Comparison of ENCODE assay signal across 10 cellular contexts in the genomic region with DNA sequence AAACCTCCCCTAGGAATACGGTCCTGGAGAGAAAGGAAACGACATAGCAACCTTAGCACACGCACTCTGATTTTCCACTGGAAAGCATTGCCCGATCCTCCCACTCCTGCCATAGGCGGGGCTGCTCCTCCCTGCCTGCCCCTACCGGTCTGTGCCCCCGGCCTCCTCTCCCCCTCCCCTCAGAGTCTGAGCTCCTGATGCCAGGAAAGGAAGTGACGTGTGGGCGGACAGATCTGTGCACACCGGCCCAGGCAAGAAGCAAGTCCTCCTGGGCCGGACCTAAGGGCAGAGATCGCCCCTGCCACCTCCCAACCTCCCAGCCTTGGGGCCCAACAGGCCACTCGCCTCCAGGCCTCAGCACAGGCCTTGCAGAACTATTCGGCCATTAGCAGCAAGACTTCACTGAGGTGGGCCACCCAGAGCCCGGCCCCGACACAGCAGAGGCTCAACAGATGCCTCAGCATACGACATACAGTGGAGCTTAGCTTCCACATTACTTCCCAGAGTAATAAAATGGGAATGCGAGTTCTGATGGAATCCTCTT. TPM values are rescaled to one million over a fixed set of nuclear protein-coding genes. Genes with fewer than 3 reads are reported as not detected.
A peak's percentile ranks its signal among the peaks of the same experiment; 100 is the strongest.
DNase-seq lines count a peak whose midpoint lies in the region; ATAC-seq, FAIRE-seq and TF ChIP-seq lines count a peak whose summit lies in the region.
"Had no signal": no experiment of that assay in that cellular context is flagged by ENCODE, and none has a peak within 500 bp of the region (broad histone marks: within the 10 kb centered on the region; RNA-seq: fewer than 3 reads in every experiment).

No MANE protein-coding gene starts in this region.

- no peak for TF ChIP-seq EP300 in H1 (IDR thresholded peaks at IDR 0.05; ENCODE audit: borderline replicate concordance in 1 of 2, low read depth in 2 of 2, low read length in 2 of 2)

- no peak overlapping the region for H3K4me3 Mint-ChIP-seq in natural killer cell

- H3K18ac ChIP-seq in H1 (ENCODE audit: extremely low read depth, low read length), result no peak overlapping the region

- H3K79me2 ChIP-seq in H1 (ENCODE audit: control insufficient read depth in 1 of 2, insufficient read depth in 2 of 2, low read length in 2 of 2), result peaks cover 0 to 7% of the 10 kb centered on the region in 2 experiments; a peak in 1 of 4 replicates

- H3K4ac ChIP-seq in H1 (replicated peaks; ENCODE audit: insufficient read length, low read depth, low read length), result no peak overlapping the region

- WGBS in H1 (ENCODE audit: extremely low coverage in 1 of 2, insufficient coverage in 1 of 2, insufficient read length in 1 of 2, insufficient replicate concordance in 2 of 2, low coverage in 1 of 2, low lambda C conversion rate in 2 of 2, missing lambda C conversion rate in 1 of 2), 2 experiments, result 76% methylated on average over 13 of the region's 18 CpGs; no CpG with 5 or more reads in 1 of the 2 experiments

- no peak overlapping the region for H2BK15ac ChIP-seq in H1 (ENCODE audit: low read length)

- intact Hi-C loops in natural killer cell (cut with micrococcal nuclease), result no loop called here

- H3K4me3 ChIP-seq in BLaER1 (peak overlapping the region; percentile 41; the same call in 1 of the 2 replicates), H1 (ENCODE audit: extremely low read depth in 1 of 4, insufficient read depth in 2 of 4, low read depth in 3 of 4, low read length in 4 of 4) (no peak overlapping the region)
- H3K4me3 ChIP-seq: SK-N-MC had no signal

- H4K8ac ChIP-seq in H1 (ENCODE audit: extremely low read depth, insufficient read depth, low read length), result no peak overlapping the region

- H3K9me3 ChIP-seq in BLaER1 (no peaks in the 10 kb centered on the region), H1 (ENCODE audit: insufficient read depth in 2 of 2, low read depth in 1 of 2, low read length in 1 of 2) (no peaks in the 10 kb centered on the region)

- no peaks in the 10 kb centered on the region for H3K27me3 Mint-ChIP-seq in natural killer cell (ENCODE audit: low read depth in 2 of 2)

- TF ChIP-seq POLR2A in H1 (IDR thresholded peaks at IDR 0.05; ENCODE audit: control extremely low read depth in 1 of 2, low read depth in 2 of 2, low read length in 2 of 2), result no peak

- ATAC-seq in natural killer cell (no peak), HG02798 (IDR thresholded peaks at IDR 0.05; ENCODE audit: poor library complexity, unreplicated experiment) (no peak), GM18909 (IDR thresholded peaks at IDR 0.05; ENCODE audit: poor library complexity, unreplicated experiment) (no peak)

- DNase-seq in RWPE1 (ENCODE audit: low spot score) (no peak), H1 (ENCODE audit: low read depth in 1 of 2, low spot score in 2 of 2) (no peak), natural killer cell (peak; percentile 15), NCI-H2107 (lab: John Stamatoyannopoulos, UW) (no peak), SK-N-DZ (ENCODE audit: low spot score) (no peak)
- DNase-seq: GF-D8 had no signal

- no peak overlapping the region for H4K91ac ChIP-seq in H1 (replicated peaks; ENCODE audit: insufficient read length, low read length)

- no peak overlapping the region for H3K23ac ChIP-seq in H1 (ENCODE audit: insufficient read length)

- peaks cover 87% of the 10 kb centered on the region for H4K20me1 ChIP-seq in BLaER1
- peaks cover 0 to 18% of the 10 kb centered on the region in 2 experiments for H4K20me1 ChIP-seq in H1 (replicated peaks in 1 of 2; ENCODE audit: control insufficient read depth in 1 of 2, insufficient read depth in 2 of 2, low read length in 2 of 2)

- no peak overlapping the region for H2BK20ac ChIP-seq in H1 (ENCODE audit: low read length)

- 0 out of 2 replicates have a peak, but pooled peaks cover 1% of the 10 kb centered on the region for H3K23me2 ChIP-seq in H1 (ENCODE audit: low read depth, low read length)

- no peak for TF ChIP-seq RAD21 in H1 (IDR thresholded peaks at IDR 0.05 in 1 of 2, conservative IDR thresholded peaks at IDR 0.05 in 1 of 2; ENCODE audit: low read depth in 2 of 2, low read length in 2 of 2)

- no peak for TF ChIP-seq CTCF in RWPE1 (conservative IDR thresholded peaks at IDR 0.05; ENCODE audit: low read depth)
- no peak for TF ChIP-seq CTCF in H1 (IDR thresholded peaks at IDR 0.05; ENCODE audit: control extremely low read depth in 1 of 3, insufficient read depth in 1 of 3, low read depth in 1 of 3, low read length in 3 of 3)
- no peak for TF ChIP-seq CTCF in natural killer cell (IDR thresholded peaks at IDR 0.05)

- H3K79me1 ChIP-seq in H1 (ENCODE audit: low read depth, low read length), result peaks cover 12% of the 10 kb centered on the region

- H2BK5ac ChIP-seq in H1 (ENCODE audit: low read depth, low read length), result peak overlapping the region; percentile 40; the same call in 1 of the 2 replicates

- no peak overlapping the region for H2BK120ac ChIP-seq in H1 (replicated peaks; ENCODE audit: low read depth, low read length)

- no peak overlapping the region for H2BK12ac ChIP-seq in H1 (ENCODE audit: low read depth, low read length)

- H3K56ac ChIP-seq in H1 (replicated peaks; ENCODE audit: insufficient read length, low read depth, low read length), result no peak overlapping the region

- H3K27me3 ChIP-seq in BLaER1 (no peaks in the 10 kb centered on the region), H1 (replicated peaks in 1 of 4; ENCODE audit: control insufficient read depth in 3 of 4, extremely low read depth in 1 of 4, insufficient read depth in 3 of 4, low read length in 3 of 4) (no peaks in the 10 kb centered on the region; a peak in 1 of 7 replicates)

- peak overlapping the region; percentile 69 to 90 for H3K27ac Mint-ChIP-seq in natural killer cell

- H3K27ac ChIP-seq in BLaER1 (peak overlapping the region; percentile 98), RWPE1 (peak overlapping the region; percentile 94), H1 (ENCODE audit: low read depth, low read length) (no peak overlapping the region)
- H3K27ac ChIP-seq: SK-N-MC had no signal

- H2AK5ac ChIP-seq in H1 (ENCODE audit: low read depth, low read length), result no peak overlapping the region

- no peaks in the 10 kb centered on the region for H3K36me3 Mint-ChIP-seq in natural killer cell

- POLR2A ChIA-PET in RWPE1 (lab: Yijun Ruan, JAX; ENCODE audit: low non-redundant PET), result no interaction called here
- POLR2A ChIA-PET in H1 (lab: Charles Lee; ENCODE audit: partially characterized antibody), result interaction anchor here (1.1 to 1.6 kb wide), 2 partner anchors 8 to 14 kb away, joined by 3 read pairs; no protein-coding TSS in a partner anchor

- CTCF ChIA-PET in RWPE1 (lab: Yijun Ruan, JAX), result interaction anchor here (0.8 to 0.9 kb wide), 2 partner anchors 18 to 178 kb away, joined by 3 read pairs; no protein-coding TSS in a partner anchor
- CTCF ChIA-PET in H1 (lab: Charles Lee; ENCODE audit: partially characterized antibody), result interaction anchor here (0.7 to 1.7 kb wide), 11 partner anchors 7 to 170 kb away, joined by 3 to 8 read pairs (median 4); no protein-coding TSS in a partner anchor

- H2AFZ ChIP-seq in H1 (ENCODE audit: low read length), result no peak overlapping the region

- H3K14ac ChIP-seq in H1 (ENCODE audit: insufficient read length), result no peak overlapping the region

- no peaks in the 10 kb centered on the region for H3K9me3 Mint-ChIP-seq in natural killer cell

- H3K4me1 ChIP-seq in BLaER1, result peaks cover 66% of the 10 kb centered on the region
- H3K4me1 ChIP-seq in H1 (replicated peaks in 1 of 4; ENCODE audit: control insufficient read depth in 3 of 4, insufficient read depth in 4 of 4, low read length in 3 of 4), result peaks cover 0 to 19% (median 10%) of the 10 kb centered on the region in 4 experiments; a peak in 6 of 7 replicates

- H3K36me3 ChIP-seq in BLaER1, result peaks cover 84% of the 10 kb centered on the region
- peaks cover 0 to 4% (median 0%) of the 10 kb centered on the region in 4 experiments; a peak in 1 of 8 replicates for H3K36me3 ChIP-seq in H1 (ENCODE audit: control insufficient read depth in 2 of 4, insufficient read depth in 4 of 4, low read length in 3 of 4)

- H3K9ac ChIP-seq in BLaER1 (peak overlapping the region; percentile 71), H1 (replicated peaks in 1 of 4; ENCODE audit: extremely low read depth in 1 of 4, low read depth in 3 of 4, low read length in 3 of 4) (no peak overlapping the region)

- H4K5ac ChIP-seq in H1 (ENCODE audit: insufficient read length, low read depth, low read length), result no peak overlapping the region

- H3K4me1 Mint-ChIP-seq in natural killer cell, result peaks cover 25 to 29% of the 10 kb centered on the region in 2 donors

- peak overlapping the region; percentile 98 for H3K4me2 ChIP-seq in BLaER1
- H3K4me2 ChIP-seq in H1 (ENCODE audit: insufficient read depth in 1 of 2, low read depth in 2 of 2, low read length in 2 of 2), result no peak overlapping the region

- no peak for FAIRE-seq in H1 (lab: Jason Lieb, UNC)

RNA-seq across cellular contexts. Expression of gene NINJ1, which starts 7.2 kb away (rescaled TPM):
- 28.2 TPM in 2 replicates for total RNA-seq in H1 (2021; fragmentation: NEBNext Ultra II Directional; extraction: Animal tissue kit (Norgen Biotek cat#: 25700))
- polyA plus RNA-seq in H1 (2011; rRNA removed), result 65.6 and 88.0 TPM in 2 replicates
- polyA plus RNA-seq in H1 (2011; cell fraction: cytosol; rRNA removed), result 45.5 TPM
- polyA plus RNA-seq in H1 (2011; cell fraction: nucleus; rRNA removed), result 45.0 TPM
- polyA plus RNA-seq in H1 (2012, experiment 1 of 2), result 32.2 to 46.6 TPM (median 40.1 TPM) in 4 replicates
- 36.1 TPM for polyA plus RNA-seq in H1 (2012, experiment 2 of 2)
- polyA plus RNA-seq in H1 (2013, experiment 1 of 2), result 32.5 TPM
- polyA plus RNA-seq in H1 (2013, experiment 2 of 2), result 34.8 TPM
- 13.6 and 14.1 TPM in 2 replicates for polyA minus RNA-seq in H1 (2011; rRNA and poly(A)+ RNA removed)
- 17.8 TPM for polyA minus RNA-seq in H1 (2011; cell fraction: cytosol; rRNA and poly(A)+ RNA removed)
- polyA minus RNA-seq in H1 (2011; cell fraction: nucleus; rRNA and poly(A)+ RNA removed), result 19.2 TPM
- 100 to 1,000 TPM in 1 of 3 donors, 10 to 100 TPM in 2; 87.3 to 121 (median 93.8) TPM for total RNA-seq in natural killer cell
- polyA plus RNA-seq in SK-N-DZ (2014; cell fraction: cytosol; rRNA removed), result 9.9 and 12.7 TPM in 2 replicates
- polyA plus RNA-seq in SK-N-DZ (2014; cell fraction: nucleus; rRNA removed), result 5.5 and 6.9 TPM in 2 replicates

RNA-seq across cellular contexts. Expression of gene CARD19, which starts 30.9 kb away (rescaled TPM):
- total RNA-seq in H1 (2021; fragmentation: NEBNext Ultra II Directional; extraction: Animal tissue kit (Norgen Biotek cat#: 25700)), result 21.2 and 27.7 TPM in 2 replicates
- polyA plus RNA-seq in H1 (2011; rRNA removed), result 112 and 144 TPM in 2 replicates
- 66.2 TPM for polyA plus RNA-seq in H1 (2011; cell fraction: cytosol; rRNA removed)
- polyA plus RNA-seq in H1 (2011; cell fraction: nucleus; rRNA removed), result 57.8 TPM
- 13.4 to 28.1 TPM (median 26.0 TPM) in 4 replicates for polyA plus RNA-seq in H1 (2012, experiment 1 of 2)
- 36.2 TPM for polyA plus RNA-seq in H1 (2012, experiment 2 of 2)
- 30.6 TPM for polyA plus RNA-seq in H1 (2013, experiment 1 of 2)
- polyA plus RNA-seq in H1 (2013, experiment 2 of 2), result 30.0 TPM
- 11.7 and 13.5 TPM in 2 replicates for polyA minus RNA-seq in H1 (2011; rRNA and poly(A)+ RNA removed)
- 12.4 TPM for polyA minus RNA-seq in H1 (2011; cell fraction: cytosol; rRNA and poly(A)+ RNA removed)
- polyA minus RNA-seq in H1 (2011; cell fraction: nucleus; rRNA and poly(A)+ RNA removed), result 10.4 TPM
- total RNA-seq in natural killer cell, result 10 to 100 TPM; 30.7 to 49.1 (median 42.6) TPM
- 16.7 and 29.0 TPM in 2 replicates for polyA plus RNA-seq in SK-N-DZ (2014; cell fraction: cytosol; rRNA removed)
- polyA plus RNA-seq in SK-N-DZ (2014; cell fraction: nucleus; rRNA removed), result 28.9 and 39.7 TPM in 2 replicates

RNA-seq across cellular contexts. Expression of gene WNK2, which starts 57.0 kb away (rescaled TPM):
- 87.2 and 89.2 TPM in 2 replicates for total RNA-seq in H1 (2021; fragmentation: NEBNext Ultra II Directional; extraction: Animal tissue kit (Norgen Biotek cat#: 25700))
- 12.0 and 20.6 TPM in 2 replicates for polyA plus RNA-seq in H1 (2011; rRNA removed)
- 11.5 TPM for polyA plus RNA-seq in H1 (2011; cell fraction: cytosol; rRNA removed)
- polyA plus RNA-seq in H1 (2011; cell fraction: nucleus; rRNA removed), result 51.7 TPM
- polyA plus RNA-seq in H1 (2012, experiment 1 of 2), result 69.6 to 91.7 TPM (median 76.7 TPM) in 4 replicates
- polyA plus RNA-seq in H1 (2012, experiment 2 of 2), result 42.2 TPM
- 48.8 TPM for polyA plus RNA-seq in H1 (2013, experiment 1 of 2)
- 43.7 TPM for polyA plus RNA-seq in H1 (2013, experiment 2 of 2)
- polyA minus RNA-seq in H1 (2011; rRNA and poly(A)+ RNA removed), result 22.2 and 25.3 TPM in 2 replicates
- 43.6 TPM for polyA minus RNA-seq in H1 (2011; cell fraction: cytosol; rRNA and poly(A)+ RNA removed)
- polyA minus RNA-seq in H1 (2011; cell fraction: nucleus; rRNA and poly(A)+ RNA removed), result 37.6 TPM
- under 1 TPM in 1 of 3 donors, not detected in 2; 0.25 TPM for total RNA-seq in natural killer cell
- polyA plus RNA-seq in SK-N-DZ (2014; cell fraction: cytosol; rRNA removed), result 13.0 and 30.9 TPM in 2 replicates
- 28.0 and 59.2 TPM in 2 replicates for polyA plus RNA-seq in SK-N-DZ (2014; cell fraction: nucleus; rRNA removed)

Comparison
In these comparisons a context has a peak if more than half of its experiments do, and no peak if none do; other contexts are left out.
1. RNA of gene WNK2, which starts 57.0 kb away (total RNA-seq): 87.2 to 89.2 TPM in H1; 0.25 TPM in natural killer cell; every median in the first group is over 10 times any median in the second.